In genomic region chr6:13574149-13574570, GRCh38 we compare ENCODE assay signal across 7 cellular contexts. TPM values are rescaled to one million over a fixed set of nuclear protein-coding genes. Genes with fewer than 3 reads are reported as not detected.
DNase-seq lines count a peak whose midpoint lies in the region; ATAC-seq, FAIRE-seq and TF ChIP-seq lines count a peak whose summit lies in the region.

No MANE protein-coding gene starts in this region.

- H3K4me3 ChIP-seq in astrocyte (ENCODE audit: insufficient read depth, low read depth, low read length) (peak overlapping the region; percentile 86), retinal pigment epithelial cell (ENCODE audit: low read length) (peak overlapping the region; percentile 78)

- no peaks in the 10 kb centered on the region for H3K9me3 ChIP-seq in astrocyte (ENCODE audit: insufficient read depth, low read depth, low read length)

- peaks cover 3% of the 10 kb centered on the region for H3K79me2 ChIP-seq in astrocyte (ENCODE audit: insufficient read depth, low read length)

- peak overlapping the region; percentile 80 for H3K27ac ChIP-seq in astrocyte (ENCODE audit: low read depth, low read length)

- H3K4me1 Mint-ChIP-seq in T-helper 2 cell treated with Interferon-gamma antibody and Interleukin-4, amounts not matched to agents 5 μg/mL and 100 μg/mL, for 36 hours (ENCODE audit: low read depth): peaks cover 11% of the 10 kb centered on the region
- H3K4me1 Mint-ChIP-seq in astrocyte (ENCODE audit: low read depth, unreplicated experiment): peaks cover 5% of the 10 kb centered on the region

- no peaks in the 10 kb centered on the region for H3K9me3 Mint-ChIP-seq in T-helper 2 cell treated with Interferon-gamma antibody and Interleukin-4, amounts not matched to agents 5 μg/mL and 100 μg/mL, for 36 hours
- H3K9me3 Mint-ChIP-seq in astrocyte (ENCODE audit: unreplicated experiment): peaks cover 2% of the 10 kb centered on the region

- ATAC-seq in GM18502 (IDR thresholded peaks at IDR 0.05; ENCODE audit: poor library complexity, unreplicated experiment): peak; percentile 85
- ATAC-seq in HG02938 (IDR thresholded peaks at IDR 0.05; ENCODE audit: unreplicated experiment): peak; percentile 73

- H3K36me3 ChIP-seq in astrocyte (ENCODE audit: insufficient read depth, low read length): no peaks in the 10 kb centered on the region

- peak overlapping the region; percentile 96 for H3K27ac Mint-ChIP-seq in T-helper 2 cell treated with Interferon-gamma antibody and Interleukin-4, amounts not matched to agents 5 μg/mL and 100 μg/mL, for 36 hours
- peak overlapping the region; percentile 91 for H3K27ac Mint-ChIP-seq in astrocyte (ENCODE audit: unreplicated experiment)

- H3K4me2 ChIP-seq in astrocyte (ENCODE audit: low read length): peak overlapping the region; percentile 96

- peak overlapping the region; percentile 90 for H3K9ac ChIP-seq in astrocyte (ENCODE audit: low read length)

- FAIRE-seq in astrocyte (lab: Jason Lieb, UNC): no peak

- no peaks in the 10 kb centered on the region for H4K20me1 ChIP-seq in astrocyte (ENCODE audit: insufficient read depth, low read length)

- H3K27me3 ChIP-seq in astrocyte (ENCODE audit: insufficient read depth, low read length): no peaks in the 10 kb centered on the region

- TF ChIP-seq CTCF in astrocyte (IDR thresholded peaks at IDR 0.05; ENCODE audit: insufficient read depth, low read depth, low read length) (no peak), retinal pigment epithelial cell (conservative IDR thresholded peaks at IDR 0.05; ENCODE audit: low read depth, low read length) (peak; percentile 51)

- H2AFZ ChIP-seq in astrocyte (ENCODE audit: low read depth, low read length): peak overlapping the region; percentile 89

- peak; percentile 93 for DNase-seq in NCI-H1694 (lab: John Stamatoyannopoulos, UW)
- DNase-seq in T-helper 2 cell treated with Interferon-gamma antibody and Interleukin-4, amounts not matched to agents 5 μg/mL and 100 μg/mL, for 36 hours (ENCODE audit: low spot score): peak; percentile 93
- DNase-seq in astrocyte (ENCODE audit: low read depth): peak; percentile 75
- peak; percentile 78 to 85 for DNase-seq in hippocampal formation (lab: John Stamatoyannopoulos, UW)
- DNase-seq in retinal pigment epithelial cell (ENCODE audit: low read depth): peak; percentile 73

- peak overlapping the region; percentile 88 for H3K4me3 Mint-ChIP-seq in T-helper 2 cell treated with Interferon-gamma antibody and Interleukin-4, amounts not matched to agents 5 μg/mL and 100 μg/mL, for 36 hours
- H3K4me3 Mint-ChIP-seq in astrocyte (ENCODE audit: unreplicated experiment): peak overlapping the region; percentile 95

- H3K27me3 Mint-ChIP-seq in T-helper 2 cell treated with Interferon-gamma antibody and Interleukin-4, amounts not matched to agents 5 μg/mL and 100 μg/mL, for 36 hours (ENCODE audit: low read depth): no peaks in the 10 kb centered on the region
- H3K27me3 Mint-ChIP-seq in astrocyte (ENCODE audit: low read depth, unreplicated experiment): no peaks in the 10 kb centered on the region

- peaks cover 6% of the 10 kb centered on the region for H3K36me3 Mint-ChIP-seq in T-helper 2 cell treated with Interferon-gamma antibody and Interleukin-4, amounts not matched to agents 5 μg/mL and 100 μg/mL, for 36 hours (ENCODE audit: low read depth)
- H3K36me3 Mint-ChIP-seq in astrocyte (ENCODE audit: low read depth, unreplicated experiment): peaks cover 2% of the 10 kb centered on the region

- H3K4me1 ChIP-seq in astrocyte (ENCODE audit: insufficient read depth, low read length): peaks cover 11% of the 10 kb centered on the region

RNA-seq across cellular contexts. Expression of gene SIRT5, which starts 0.2 kb away (rescaled TPM):
- total RNA-seq in astrocyte: 8.6 and 10.3 TPM in 2 replicates

RNA-seq across cellular contexts. Expression of gene NOL7, which starts 41.0 kb away (rescaled TPM):
- total RNA-seq in astrocyte: 62.0 and 63.7 TPM in 2 replicates

Comparison
In these comparisons a context has a peak if more than half of its experiments do, and no peak if none do; other contexts are left out.
1. Peak in every context shown above with its lines: DNase-seq, ATAC-seq, H3K4me3 ChIP-seq and H3K27ac ChIP-seq.